19 cellular contexts compared by ENCODE assay signal in genomic region chr4:113057891-113058290, GRCh38. TPM values are rescaled to one million over a fixed set of nuclear protein-coding genes. Genes with fewer than 3 reads are reported as not detected.
DNase-seq lines count a peak whose midpoint lies in the region; ATAC-seq and TF ChIP-seq lines count a peak whose summit lies in the region.
"Had no signal": no experiment of that assay in that cellular context is flagged by ENCODE, and none has a peak within 500 bp of the region (broad histone marks: within the 10 kb centered on the region; RNA-seq: fewer than 3 reads in every experiment).

No MANE protein-coding gene starts in this region.

- no peak for ATAC-seq in HG03196 (IDR thresholded peaks at IDR 0.05; ENCODE audit: unreplicated experiment)
- ATAC-seq: activated CD4-positive, CD25-positive, alpha-beta regulatory T cell treated with anti-CD3 and anti-CD28 coated beads, Interleukin-2, amount 50 U/mL, for 24 hours; activated naive CD8-positive, alpha-beta T cell treated with anti-CD3 and anti-CD28 coated beads, Interleukin-2, amount 50 U/mL, for 24 hours; gastroesophageal sphincter; naive thymus-derived CD8-positive, alpha-beta T cell had no signal

- DNase-seq in ELR (ENCODE audit: low read depth), result peak; percentile 46
- DNase-seq in NCI-H2029 treated with DMSO at 0.1 percent for 48 hours (lab: John Stamatoyannopoulos, UW), result peak; percentile 82
- DNase-seq in astrocyte of the spinal cord (ENCODE audit: low read depth, low spot score), result peak; percentile 79
- peak; percentile 52 for DNase-seq in myocyte (ENCODE audit: low read depth)
- no peak for DNase-seq in stimulated activated CD8-positive, alpha-beta memory T cell treated with anti-CD3 and anti-CD28 coated beads, Interleukin-4, amount 100 ng/mL, for 48 hours
- DNase-seq in head of caudate nucleus, result no peak
- no peak for DNase-seq in NCI-H446 treated with DMSO at 0.1 percent for 48 hours (lab: John Stamatoyannopoulos, UW)
- DNase-seq: activated naive CD8-positive, alpha-beta T cell treated with anti-CD3 and anti-CD28 coated beads, Interleukin-2, amount 50 U/mL, for 24 hours; activated T-cell treated with anti-CD3 and anti-CD28 coated beads for 4 hours; CD4-positive, alpha-beta memory T cell; dermis blood vessel endothelial cell; left cardiac atrium; naive thymus-derived CD8-positive, alpha-beta T cell; NCI-H526 treated with DMSO at 0.1 percent for 48 hours had no signal

- H3K4me3 ChIP-seq in astrocyte of the spinal cord (ENCODE audit: low read depth, low read length), result no peak overlapping the region
- H3K4me3 ChIP-seq: gastroesophageal sphincter, SK-N-MC, skin epidermis had no signal

- in situ Hi-C loops in astrocyte of the spinal cord (cut with HindIII; ENCODE audit: low sequenced_read_pairs), result no loop called here

- intact Hi-C loops in head of caudate nucleus (cut with DNase I), result no loop called here

- no peak for TF ChIP-seq CTCF in astrocyte of the spinal cord (IDR thresholded peaks at IDR 0.05; ENCODE audit: low read depth, low read length)

RNA-seq across cellular contexts. Expression of gene ANK2, which starts 8.4 kb away (rescaled TPM):
- total RNA-seq in myocyte, result 112 and 163 TPM in 2 replicates
- 60.7 TPM for polyA plus RNA-seq in myocyte (2012)
- total RNA-seq: CD4-positive, alpha-beta memory T cell; naive thymus-derived CD8-positive, alpha-beta T cell had no signal
- polyA plus RNA-seq: CD4-positive, alpha-beta memory T cell; naive thymus-derived CD8-positive, alpha-beta T cell had no signal

Comparison
In these comparisons a context has a peak if more than half of its experiments do, and no peak if none do; other contexts are left out.
1. DNase-seq: peak in ELR (single experiment), NCI-H2029 treated with DMSO at 0.1 percent for 48 hours (single experiment), astrocyte of the spinal cord (single experiment) and myocyte (single experiment); none in stimulated activated CD8-positive, alpha-beta memory T cell treated with anti-CD3 and anti-CD28 coated beads, Interleukin-4, amount 100 ng/mL, for 48 hours (single experiment), head of caudate nucleus (0 of 42) and NCI-H446 treated with DMSO at 0.1 percent for 48 hours (single experiment).